ENCODE assay signal across 1 cellular context in genomic region chr14:67820428-67820881, GRCh38.
TF ChIP-seq lines count a peak whose summit lies in the region.

No MANE protein-coding gene starts in this region.

TF ChIP-seq in HepG2, 621 proteins besides CTCF, POLR2A, EP300 and RAD21 (continued from another document):
- TF ChIP-seq, protein P1, sequence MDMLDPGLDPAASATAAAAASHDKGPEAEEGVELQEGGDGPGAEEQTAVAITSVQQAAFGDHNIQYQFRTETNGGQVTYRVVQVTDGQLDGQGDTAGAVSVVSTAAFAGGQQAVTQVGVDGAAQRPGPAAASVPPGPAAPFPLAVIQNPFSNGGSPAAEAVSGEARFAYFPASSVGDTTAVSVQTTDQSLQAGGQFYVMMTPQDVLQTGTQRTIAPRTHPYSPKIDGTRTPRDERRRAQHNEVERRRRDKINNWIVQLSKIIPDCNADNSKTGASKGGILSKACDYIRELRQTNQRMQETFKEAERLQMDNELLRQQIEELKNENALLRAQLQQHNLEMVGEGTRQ (IDR thresholded peaks at IDR 0.05; ENCODE audit: low read depth, low read length) = no peak
- TF ChIP-seq, protein P1 (CRISPR knock-in tag; IDR thresholded peaks at IDR 0.05; ENCODE audit: borderline replicate concordance) = no peak
- TF ChIP-seq ZNF512B (CRISPR knock-in tag; IDR thresholded peaks at IDR 0.05; ENCODE audit: borderline replicate concordance) (no peak), ZNF550 (CRISPR knock-in tag; IDR thresholded peaks at IDR 0.05; ENCODE audit: borderline replicate concordance) (no peak), PHF21A (CRISPR knock-in tag; IDR thresholded peaks at IDR 0.05) (no peak), ZNF768 (CRISPR knock-in tag; IDR thresholded peaks at IDR 0.05) (no peak), ZGPAT (CRISPR knock-in tag; IDR thresholded peaks at IDR 0.05) (no peak), MED1 (CRISPR knock-in tag; IDR thresholded peaks at IDR 0.05) (0 out of 2 replicates have a peak, but pooled peaks have one; percentile 23), IRF1 (CRISPR knock-in tag; IDR thresholded peaks at IDR 0.05; ENCODE audit: low read depth) (no peak), ZNF136 (CRISPR knock-in tag; IDR thresholded peaks at IDR 0.05; ENCODE audit: low read depth) (no peak), ZNF251 (CRISPR knock-in tag; IDR thresholded peaks at IDR 0.05) (no peak), ZNF644 (CRISPR knock-in tag; IDR thresholded peaks at IDR 0.05; ENCODE audit: low read depth) (no peak), CREB1 (IDR thresholded peaks at IDR 0.05) (no peak), CREB1 (CRISPR knock-in tag; IDR thresholded peaks at IDR 0.05) (no peak), POLR2G (IDR thresholded peaks at IDR 0.05; ENCODE audit: low read depth, low read length) (0 out of 2 replicates have a peak, but pooled peaks have one; percentile 24)
- TF ChIP-seq, protein P2, sequence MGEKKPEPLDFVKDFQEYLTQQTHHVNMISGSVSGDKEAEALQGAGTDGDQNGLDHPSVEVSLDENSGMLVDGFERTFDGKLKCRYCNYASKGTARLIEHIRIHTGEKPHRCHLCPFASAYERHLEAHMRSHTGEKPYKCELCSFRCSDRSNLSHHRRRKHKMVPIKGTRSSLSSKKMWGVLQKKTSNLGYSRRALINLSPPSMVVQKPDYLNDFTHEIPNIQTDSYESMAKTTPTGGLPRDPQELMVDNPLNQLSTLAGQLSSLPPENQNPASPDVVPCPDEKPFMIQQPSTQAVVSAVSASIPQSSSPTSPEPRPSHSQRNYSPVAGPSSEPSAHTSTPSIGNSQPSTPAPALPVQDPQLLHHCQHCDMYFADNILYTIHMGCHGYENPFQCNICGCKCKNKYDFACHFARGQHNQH (CRISPR knock-in tag; IDR thresholded peaks at IDR 0.05) = no peak
- TF ChIP-seq, protein P3, sequence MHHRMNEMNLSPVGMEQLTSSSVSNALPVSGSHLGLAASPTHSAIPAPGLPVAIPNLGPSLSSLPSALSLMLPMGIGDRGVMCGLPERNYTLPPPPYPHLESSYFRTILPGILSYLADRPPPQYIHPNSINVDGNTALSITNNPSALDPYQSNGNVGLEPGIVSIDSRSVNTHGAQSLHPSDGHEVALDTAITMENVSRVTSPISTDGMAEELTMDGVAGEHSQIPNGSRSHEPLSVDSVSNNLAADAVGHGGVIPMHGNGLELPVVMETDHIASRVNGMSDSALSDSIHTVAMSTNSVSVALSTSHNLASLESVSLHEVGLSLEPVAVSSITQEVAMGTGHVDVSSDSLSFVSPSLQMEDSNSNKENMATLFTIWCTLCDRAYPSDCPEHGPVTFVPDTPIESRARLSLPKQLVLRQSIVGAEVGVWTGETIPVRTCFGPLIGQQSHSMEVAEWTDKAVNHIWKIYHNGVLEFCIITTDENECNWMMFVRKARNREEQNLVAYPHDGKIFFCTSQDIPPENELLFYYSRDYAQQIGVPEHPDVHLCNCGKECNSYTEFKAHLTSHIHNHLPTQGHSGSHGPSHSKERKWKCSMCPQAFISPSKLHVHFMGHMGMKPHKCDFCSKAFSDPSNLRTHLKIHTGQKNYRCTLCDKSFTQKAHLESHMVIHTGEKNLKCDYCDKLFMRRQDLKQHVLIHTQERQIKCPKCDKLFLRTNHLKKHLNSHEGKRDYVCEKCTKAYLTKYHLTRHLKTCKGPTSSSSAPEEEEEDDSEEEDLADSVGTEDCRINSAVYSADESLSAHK (CRISPR knock-in tag; IDR thresholded peaks at IDR 0.05; ENCODE audit: borderline replicate concordance) = no peak
- TF ChIP-seq, protein P4, sequence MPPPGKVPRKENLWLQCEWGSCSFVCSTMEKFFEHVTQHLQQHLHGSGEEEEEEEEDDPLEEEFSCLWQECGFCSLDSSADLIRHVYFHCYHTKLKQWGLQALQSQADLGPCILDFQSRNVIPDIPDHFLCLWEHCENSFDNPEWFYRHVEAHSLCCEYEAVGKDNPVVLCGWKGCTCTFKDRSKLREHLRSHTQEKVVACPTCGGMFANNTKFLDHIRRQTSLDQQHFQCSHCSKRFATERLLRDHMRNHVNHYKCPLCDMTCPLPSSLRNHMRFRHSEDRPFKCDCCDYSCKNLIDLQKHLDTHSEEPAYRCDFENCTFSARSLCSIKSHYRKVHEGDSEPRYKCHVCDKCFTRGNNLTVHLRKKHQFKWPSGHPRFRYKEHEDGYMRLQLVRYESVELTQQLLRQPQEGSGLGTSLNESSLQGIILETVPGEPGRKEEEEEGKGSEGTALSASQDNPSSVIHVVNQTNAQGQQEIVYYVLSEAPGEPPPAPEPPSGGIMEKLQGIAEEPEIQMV (CRISPR knock-in tag; IDR thresholded peaks at IDR 0.05; ENCODE audit: low read depth) = no peak
- TF ChIP-seq, protein P5, sequence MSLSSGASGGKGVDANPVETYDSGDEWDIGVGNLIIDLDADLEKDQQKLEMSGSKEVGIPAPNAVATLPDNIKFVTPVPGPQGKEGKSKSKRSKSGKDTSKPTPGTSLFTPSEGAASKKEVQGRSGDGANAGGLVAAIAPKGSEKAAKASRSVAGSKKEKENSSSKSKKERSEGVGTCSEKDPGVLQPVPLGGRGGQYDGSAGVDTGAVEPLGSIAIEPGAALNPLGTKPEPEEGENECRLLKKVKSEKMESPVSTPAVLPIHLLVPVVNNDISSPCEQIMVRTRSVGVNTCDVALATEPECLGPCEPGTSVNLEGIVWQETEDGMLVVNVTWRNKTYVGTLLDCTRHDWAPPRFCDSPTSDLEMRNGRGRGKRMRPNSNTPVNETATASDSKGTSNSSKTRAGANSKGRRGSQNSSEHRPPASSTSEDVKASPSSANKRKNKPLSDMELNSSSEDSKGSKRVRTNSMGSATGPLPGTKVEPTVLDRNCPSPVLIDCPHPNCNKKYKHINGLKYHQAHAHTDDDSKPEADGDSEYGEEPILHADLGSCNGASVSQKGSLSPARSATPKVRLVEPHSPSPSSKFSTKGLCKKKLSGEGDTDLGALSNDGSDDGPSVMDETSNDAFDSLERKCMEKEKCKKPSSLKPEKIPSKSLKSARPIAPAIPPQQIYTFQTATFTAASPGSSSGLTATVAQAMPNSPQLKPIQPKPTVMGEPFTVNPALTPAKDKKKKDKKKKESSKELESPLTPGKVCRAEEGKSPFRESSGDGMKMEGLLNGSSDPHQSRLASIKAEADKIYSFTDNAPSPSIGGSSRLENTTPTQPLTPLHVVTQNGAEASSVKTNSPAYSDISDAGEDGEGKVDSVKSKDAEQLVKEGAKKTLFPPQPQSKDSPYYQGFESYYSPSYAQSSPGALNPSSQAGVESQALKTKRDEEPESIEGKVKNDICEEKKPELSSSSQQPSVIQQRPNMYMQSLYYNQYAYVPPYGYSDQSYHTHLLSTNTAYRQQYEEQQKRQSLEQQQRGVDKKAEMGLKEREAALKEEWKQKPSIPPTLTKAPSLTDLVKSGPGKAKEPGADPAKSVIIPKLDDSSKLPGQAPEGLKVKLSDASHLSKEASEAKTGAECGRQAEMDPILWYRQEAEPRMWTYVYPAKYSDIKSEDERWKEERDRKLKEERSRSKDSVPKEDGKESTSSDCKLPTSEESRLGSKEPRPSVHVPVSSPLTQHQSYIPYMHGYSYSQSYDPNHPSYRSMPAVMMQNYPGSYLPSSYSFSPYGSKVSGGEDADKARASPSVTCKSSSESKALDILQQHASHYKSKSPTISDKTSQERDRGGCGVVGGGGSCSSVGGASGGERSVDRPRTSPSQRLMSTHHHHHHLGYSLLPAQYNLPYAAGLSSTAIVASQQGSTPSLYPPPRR (CRISPR knock-in tag; IDR thresholded peaks at IDR 0.05; ENCODE audit: borderline replicate concordance) = 0 out of 2 replicates have a peak, but pooled peaks have one; percentile 26
- TF ChIP-seq, protein P6, sequence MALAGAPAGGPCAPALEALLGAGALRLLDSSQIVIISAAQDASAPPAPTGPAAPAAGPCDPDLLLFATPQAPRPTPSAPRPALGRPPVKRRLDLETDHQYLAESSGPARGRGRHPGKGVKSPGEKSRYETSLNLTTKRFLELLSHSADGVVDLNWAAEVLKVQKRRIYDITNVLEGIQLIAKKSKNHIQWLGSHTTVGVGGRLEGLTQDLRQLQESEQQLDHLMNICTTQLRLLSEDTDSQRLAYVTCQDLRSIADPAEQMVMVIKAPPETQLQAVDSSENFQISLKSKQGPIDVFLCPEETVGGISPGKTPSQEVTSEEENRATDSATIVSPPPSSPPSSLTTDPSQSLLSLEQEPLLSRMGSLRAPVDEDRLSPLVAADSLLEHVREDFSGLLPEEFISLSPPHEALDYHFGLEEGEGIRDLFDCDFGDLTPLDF (CRISPR knock-in tag; IDR thresholded peaks at IDR 0.05) = no peak
TF ChIP-seq in HepG2: peak in this region for 5.
